Comparison of ENCODE assay signal across 12 cellular contexts in genomic region chr5:137395011-137395755, GRCh38.
DNase-seq lines count a peak whose midpoint lies in the region; ATAC-seq and TF ChIP-seq lines count a peak whose summit lies in the region.
"Had no signal": no experiment of that assay in that cellular context is flagged by ENCODE, and none has a peak within 500 bp of the region (broad histone marks: within the 10 kb centered on the region; RNA-seq: fewer than 3 reads in every experiment).

No MANE protein-coding gene starts in this region.

- no peaks in the 10 kb centered on the region for H3K27me3 ChIP-seq in suprapubic skin
- H3K27me3 ChIP-seq: stomach had no signal

- no peaks in the 10 kb centered on the region for H3K9me3 ChIP-seq in suprapubic skin
- H3K9me3 ChIP-seq: mucosa of descending colon, stomach had no signal

- no peak overlapping the region for H3K27ac ChIP-seq in suprapubic skin
- H3K27ac ChIP-seq: stomach had no signal

- H3K36me3 ChIP-seq in suprapubic skin: no peaks in the 10 kb centered on the region
- H3K36me3 ChIP-seq: stomach had no signal

- TF ChIP-seq CTCF in suprapubic skin (IDR thresholded peaks at IDR 0.05): no peak

- TF ChIP-seq EP300 in suprapubic skin (IDR thresholded peaks at IDR 0.05): no peak

- H3K4me1 ChIP-seq in suprapubic skin: peaks cover 4% of the 10 kb centered on the region
- H3K4me1 ChIP-seq: stomach had no signal

- DNase-seq in DMS53 (lab: John Stamatoyannopoulos, UW): peak; percentile 70
- DNase-seq in NCI-H1436 (lab: John Stamatoyannopoulos, UW): peak; percentile 30
- peak; percentile 46 for DNase-seq in left kidney (ENCODE audit: low read depth, low spot score)
- no peak for DNase-seq in activated gamma-delta T cell (lab: John Stamatoyannopoulos, UW)
- DNase-seq in stimulated activated CD8-positive, alpha-beta memory T cell treated with anti-CD3 and anti-CD28 coated beads, Interleukin-4, amount 100 ng/mL, for 48 hours: no peak
- no peak for DNase-seq in suprapubic skin (ENCODE audit: low spot score in 2 of 2)
- DNase-seq: central memory CD4-positive, alpha-beta T cell; mucosa of descending colon; stomach; T-helper 17 cell had no signal

- no peak overlapping the region for H3K4me3 ChIP-seq in suprapubic skin
- H3K4me3 ChIP-seq: mucosa of descending colon, stomach had no signal

- TF ChIP-seq POLR2A in suprapubic skin (IDR thresholded peaks at IDR 0.05): no peak

- ATAC-seq in SK-N-SH treated with all-trans-retinoic acid at 6 μM for 48 hours (peak; percentile 89), HG03095 (IDR thresholded peaks at IDR 0.05; ENCODE audit: unreplicated experiment) (no peak)
- ATAC-seq: mucosa of descending colon, T-helper 17 cell had no signal

- WGBS in suprapubic skin: 40% methylated on average over 4 of the region's 4 CpGs

TF ChIP-seq in SK-N-SH treated with all-trans-retinoic acid at 6 μM for 48 hours, 23 proteins besides CTCF, POLR2A, EP300 and RAD21:
- TF ChIP-seq CREB5 (CRISPR knock-in tag; IDR thresholded peaks at IDR 0.05; ENCODE audit: low read depth): no peak
- TF ChIP-seq CSDC2 (CRISPR knock-in tag; IDR thresholded peaks at IDR 0.05): no peak
- TF ChIP-seq ZNF8 (CRISPR knock-in tag; IDR thresholded peaks at IDR 0.05): no peak
- TF ChIP-seq POU6F1 (CRISPR knock-in tag; IDR thresholded peaks at IDR 0.05; ENCODE audit: borderline replicate concordance, low read depth): no peak
- no peak for TF ChIP-seq ZFP3 (CRISPR knock-in tag; IDR thresholded peaks at IDR 0.05)
- TF ChIP-seq TOX (CRISPR knock-in tag; IDR thresholded peaks at IDR 0.05; ENCODE audit: borderline replicate concordance): peak; percentile 65; the same call in 1 of the 2 replicates
- no peak for TF ChIP-seq GLIS3 (CRISPR knock-in tag; IDR thresholded peaks at IDR 0.05)
- TF ChIP-seq, protein P1, sequence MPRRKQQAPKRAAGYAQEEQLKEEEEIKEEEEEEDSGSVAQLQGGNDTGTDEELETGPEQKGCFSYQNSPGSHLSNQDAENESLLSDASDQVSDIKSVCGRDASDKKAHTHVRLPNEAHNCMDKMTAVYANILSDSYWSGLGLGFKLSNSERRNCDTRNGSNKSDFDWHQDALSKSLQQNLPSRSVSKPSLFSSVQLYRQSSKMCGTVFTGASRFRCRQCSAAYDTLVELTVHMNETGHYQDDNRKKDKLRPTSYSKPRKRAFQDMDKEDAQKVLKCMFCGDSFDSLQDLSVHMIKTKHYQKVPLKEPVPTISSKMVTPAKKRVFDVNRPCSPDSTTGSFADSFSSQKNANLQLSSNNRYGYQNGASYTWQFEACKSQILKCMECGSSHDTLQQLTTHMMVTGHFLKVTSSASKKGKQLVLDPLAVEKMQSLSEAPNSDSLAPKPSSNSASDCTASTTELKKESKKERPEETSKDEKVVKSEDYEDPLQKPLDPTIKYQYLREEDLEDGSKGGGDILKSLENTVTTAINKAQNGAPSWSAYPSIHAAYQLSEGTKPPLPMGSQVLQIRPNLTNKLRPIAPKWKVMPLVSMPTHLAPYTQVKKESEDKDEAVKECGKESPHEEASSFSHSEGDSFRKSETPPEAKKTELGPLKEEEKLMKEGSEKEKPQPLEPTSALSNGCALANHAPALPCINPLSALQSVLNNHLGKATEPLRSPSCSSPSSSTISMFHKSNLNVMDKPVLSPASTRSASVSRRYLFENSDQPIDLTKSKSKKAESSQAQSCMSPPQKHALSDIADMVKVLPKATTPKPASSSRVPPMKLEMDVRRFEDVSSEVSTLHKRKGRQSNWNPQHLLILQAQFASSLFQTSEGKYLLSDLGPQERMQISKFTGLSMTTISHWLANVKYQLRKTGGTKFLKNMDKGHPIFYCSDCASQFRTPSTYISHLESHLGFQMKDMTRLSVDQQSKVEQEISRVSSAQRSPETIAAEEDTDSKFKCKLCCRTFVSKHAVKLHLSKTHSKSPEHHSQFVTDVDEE (CRISPR knock-in tag; IDR thresholded peaks at IDR 0.05): no peak
- no peak for TF ChIP-seq OSR1 (CRISPR knock-in tag; IDR thresholded peaks at IDR 0.05)
- TF ChIP-seq, protein P2, sequence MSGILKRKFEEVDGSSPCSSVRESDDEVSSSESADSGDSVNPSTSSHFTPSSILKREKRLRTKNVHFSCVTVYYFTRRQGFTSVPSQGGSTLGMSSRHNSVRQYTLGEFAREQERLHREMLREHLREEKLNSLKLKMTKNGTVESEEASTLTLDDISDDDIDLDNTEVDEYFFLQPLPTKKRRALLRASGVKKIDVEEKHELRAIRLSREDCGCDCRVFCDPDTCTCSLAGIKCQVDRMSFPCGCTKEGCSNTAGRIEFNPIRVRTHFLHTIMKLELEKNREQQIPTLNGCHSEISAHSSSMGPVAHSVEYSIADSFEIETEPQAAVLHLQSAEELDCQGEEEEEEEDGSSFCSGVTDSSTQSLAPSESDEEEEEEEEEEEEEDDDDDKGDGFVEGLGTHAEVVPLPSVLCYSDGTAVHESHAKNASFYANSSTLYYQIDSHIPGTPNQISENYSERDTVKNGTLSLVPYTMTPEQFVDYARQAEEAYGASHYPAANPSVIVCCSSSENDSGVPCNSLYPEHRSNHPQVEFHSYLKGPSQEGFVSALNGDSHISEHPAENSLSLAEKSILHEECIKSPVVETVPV (CRISPR knock-in tag; IDR thresholded peaks at IDR 0.05): no peak
- TF ChIP-seq ESRRG (CRISPR knock-in tag; IDR thresholded peaks at IDR 0.05): no peak
- peak; percentile 90 for TF ChIP-seq TCF4 (CRISPR knock-in tag; IDR thresholded peaks at IDR 0.05; ENCODE audit: borderline replicate concordance)
- TF ChIP-seq ISL1 (CRISPR knock-in tag; IDR thresholded peaks at IDR 0.05): peak; percentile 86
- TF ChIP-seq ZNF565 (CRISPR knock-in tag; conservative IDR thresholded peaks at IDR 0.05; ENCODE audit: low read depth): no peak
- TF ChIP-seq RARB (CRISPR knock-in tag; IDR thresholded peaks at IDR 0.05): 0 out of 2 replicates have a peak, but pooled peaks have one; percentile 65
- no peak for TF ChIP-seq ZC3H10 (CRISPR knock-in tag; IDR thresholded peaks at IDR 0.05)

Comparison
In these comparisons a context has a peak if more than half of its experiments do, and no peak if none do; other contexts are left out.
1. DNase-seq: peak in DMS53 (single experiment), NCI-H1436 (single experiment) and left kidney (single experiment); none in activated gamma-delta T cell (single experiment), stimulated activated CD8-positive, alpha-beta memory T cell treated with anti-CD3 and anti-CD28 coated beads, Interleukin-4, amount 100 ng/mL, for 48 hours (single experiment) and suprapubic skin (0 of 2).